ENCODE assay signal across 8 cellular contexts in the genomic region with DNA sequence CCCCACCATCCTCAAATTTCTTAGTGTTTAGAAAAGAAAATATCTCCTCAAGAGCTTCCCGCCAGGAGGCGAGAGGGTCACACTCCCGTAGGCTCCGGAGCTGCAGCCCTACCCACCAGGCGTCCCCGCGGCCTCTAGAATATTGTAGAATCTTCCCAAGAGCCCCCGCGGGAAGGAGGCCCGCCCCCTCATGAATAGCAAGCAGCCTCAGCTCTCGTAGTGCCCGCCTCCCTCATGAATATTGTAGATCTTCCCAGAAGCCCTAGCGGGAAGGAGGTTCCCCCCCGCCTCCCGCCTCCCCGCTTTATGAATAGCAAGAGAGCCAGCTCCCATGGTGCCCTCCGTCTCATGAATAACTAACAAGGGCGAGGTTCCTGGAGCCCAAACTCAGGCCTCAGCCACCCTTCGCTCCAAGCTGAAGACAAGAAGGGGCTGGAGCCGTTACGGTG. TPM values are rescaled to one million over a fixed set of nuclear protein-coding genes. Genes with fewer than 3 reads are reported as not detected.
DNase-seq lines count a peak whose midpoint lies in the region; ATAC-seq and TF ChIP-seq lines count a peak whose summit lies in the region.

A gene with protein sequence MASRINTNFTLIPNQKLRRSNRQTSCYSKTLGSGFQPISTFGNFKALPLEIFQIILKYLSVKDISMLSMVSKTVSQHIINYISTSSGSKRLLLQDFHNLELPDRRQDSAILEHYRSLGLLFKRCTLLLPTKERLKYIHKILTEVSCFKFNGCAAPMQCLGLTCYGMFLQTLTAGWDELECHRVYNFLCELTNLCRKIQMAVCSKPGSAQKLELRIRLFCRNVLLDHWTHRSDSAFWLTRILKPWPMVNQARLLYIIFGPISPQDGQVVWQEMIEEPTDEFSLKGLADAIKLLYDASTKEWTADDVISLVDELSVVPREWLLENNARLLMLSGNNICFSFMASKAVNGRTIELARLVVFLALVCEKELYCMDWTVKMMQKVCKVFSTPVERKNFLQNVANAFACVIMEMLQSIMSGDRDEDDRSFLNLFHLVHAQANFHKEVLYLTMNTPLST (minus strand): TSS at position 114 of the 449 bp plus-strand sequence. CDS start 4,378 bp downstream, outside the sequence.

- no peaks in the 10 kb centered on the region for H3K9me2 ChIP-seq in PC-3 (replicated peaks; ENCODE audit: low read length)

- peaks cover 4% of the 10 kb centered on the region for H3K27me3 Mint-ChIP-seq in activated CD8-positive, alpha-beta T cell treated with anti-CD3 and anti-CD28 coated beads, Interleukin-2, amount 10 ng/mL, durations not matched to agents 7 days and 5 days (ENCODE audit: low read depth)

- intact Hi-C loops in dorsolateral prefrontal cortex (cut with DNase I): no loop called here
- intact Hi-C loops in PC-3 (cut with micrococcal nuclease): no loop called here

- no peaks in the 10 kb centered on the region for H3K27me3 ChIP-seq in HUES6 (ENCODE audit: control insufficient read depth, insufficient read depth, low read length)
- no peaks in the 10 kb centered on the region for H3K27me3 ChIP-seq in dorsolateral prefrontal cortex
- H3K27me3 ChIP-seq in PC-3 (ENCODE audit: low read length): no peaks in the 10 kb centered on the region

- ATAC-seq in activated CD8-positive, alpha-beta T cell treated with anti-CD3 and anti-CD28 coated beads, Interleukin-2, amount 10 ng/mL, durations not matched to agents 7 days and 5 days: peak; percentile 99
- ATAC-seq in left lobe of liver (peak; percentile 99), PC-3 (no peak)

- peak within 1 kb of the TSS; percentile 83 for H3K27ac Mint-ChIP-seq in activated CD8-positive, alpha-beta T cell treated with anti-CD3 and anti-CD28 coated beads, Interleukin-2, amount 10 ng/mL, durations not matched to agents 7 days and 5 days

- no peaks in the 10 kb centered on the region for H3K36me3 Mint-ChIP-seq in activated CD8-positive, alpha-beta T cell treated with anti-CD3 and anti-CD28 coated beads, Interleukin-2, amount 10 ng/mL, durations not matched to agents 7 days and 5 days (ENCODE audit: low read depth)

- H4K20me1 ChIP-seq in PC-3 (ENCODE audit: low read length): no peaks in the 10 kb centered on the region

- no peaks in the 10 kb centered on the region for H3F3A ChIP-seq in PC-3 (ENCODE audit: low read length, unreplicated experiment)

- CTCF ChIA-PET in activated CD8-positive, alpha-beta T cell treated with anti-CD3 and anti-CD28 coated beads, Interleukin-2, amount 10 ng/mL, durations not matched to agents 7 days and 5 days (lab: Charles Lee): interaction anchor here (1.1 to 1.7 kb wide), 5 partner anchors 16 to 207 kb away, joined by 5 to 20 read pairs (median 5); a partner anchor contains a TSS
- CTCF ChIA-PET in PC-3 (lab: Charles Lee): no interaction called here

- H3K9me3 Mint-ChIP-seq in activated CD8-positive, alpha-beta T cell treated with anti-CD3 and anti-CD28 coated beads, Interleukin-2, amount 10 ng/mL, durations not matched to agents 7 days and 5 days (ENCODE audit: insufficient read depth): no peaks in the 10 kb centered on the region

- H3K27ac ChIP-seq in HUES6 (ENCODE audit: low read depth, low read length) (no peak within 1 kb of the TSS), dorsolateral prefrontal cortex (peak within 1 kb of the TSS in 56 of 59 donors; percentile 1 to 93 (median 76)), PC-3 (ENCODE audit: low read length) (no peak within 1 kb of the TSS)

- H3K4me3 ChIP-seq in HUES6 (ENCODE audit: low read depth, low read length): peak within 1 kb of the TSS; percentile 33
- H3K4me3 ChIP-seq in dorsolateral prefrontal cortex: peak within 1 kb of the TSS in 55 of 59 donors; percentile 4 to 59 (median 41)
- no peak within 1 kb of the TSS for H3K4me3 ChIP-seq in PC-3 (ENCODE audit: low read length)

- H3K36me3 ChIP-seq in HUES6 (ENCODE audit: control insufficient read depth, insufficient read depth, low read length): no peaks in the 10 kb centered on the region
- H3K36me3 ChIP-seq in PC-3 (ENCODE audit: low read depth, low read length): no peaks in the 10 kb centered on the region

- DNase-seq in AG08395 (ENCODE audit: low spot score) (peak; percentile 85), dorsolateral prefrontal cortex (peak; percentile 66 to 94 (median 87)), left lobe of liver (ENCODE audit: low spot score) (peak; percentile 92), PC-3 (no peak), NCI-H2107 treated with DMSO at 0.1 percent for 48 hours (lab: John Stamatoyannopoulos, UW; ENCODE audit: unreplicated experiment) (no peak)
- peak; percentile 91 for DNase-seq in activated CD8-positive, alpha-beta T cell treated with anti-CD3 and anti-CD28 coated beads, Interleukin-2, amount 10 ng/mL, durations not matched to agents 7 days and 5 days
- DNase-seq in stimulated activated CD4-positive, alpha-beta T cell treated with anti-CD3 and anti-CD28 coated beads, Interleukin-1b, Interleukin-23, amount 100 ng/mL, for 24 hours (ENCODE audit: low read depth in 4 of 4, low spot score in 1 of 4): peak; percentile 44 to 72 (median 59)

- H3K9me3 ChIP-seq in HUES6 (ENCODE audit: control insufficient read depth, insufficient read depth, low read depth, low read length) (no peaks in the 10 kb centered on the region), PC-3 (ENCODE audit: low read length) (no peaks in the 10 kb centered on the region)

- H3K4me3 Mint-ChIP-seq in activated CD8-positive, alpha-beta T cell treated with anti-CD3 and anti-CD28 coated beads, Interleukin-2, amount 10 ng/mL, durations not matched to agents 7 days and 5 days: peak within 1 kb of the TSS; percentile 77

- peaks cover 28% of the 10 kb centered on the region for H3K4me1 Mint-ChIP-seq in activated CD8-positive, alpha-beta T cell treated with anti-CD3 and anti-CD28 coated beads, Interleukin-2, amount 10 ng/mL, durations not matched to agents 7 days and 5 days (ENCODE audit: low read depth)

- POLR2A ChIA-PET in activated CD8-positive, alpha-beta T cell treated with anti-CD3 and anti-CD28 coated beads, Interleukin-2, amount 10 ng/mL, durations not matched to agents 7 days and 5 days (lab: Charles Lee): interaction anchor here (0.7 to 1.4 kb wide), 3 partner anchors 98 to 207 kb away, joined by 3 to 7 read pairs (median 3); a partner anchor contains a TSS
- POLR2A ChIA-PET in PC-3 (lab: Charles Lee; ENCODE audit: unreplicated experiment): no interaction called here

- H3K9ac ChIP-seq in HUES6 (ENCODE audit: low read length): peak within 1 kb of the TSS; percentile 46
- H3K9ac ChIP-seq in PC-3 (ENCODE audit: low read length): no peak within 1 kb of the TSS

- TF ChIP-seq CTCF in dorsolateral prefrontal cortex (IDR thresholded peaks at IDR 0.05 in 54 of 56, conservative IDR thresholded peaks at IDR 0.05 in 2 of 56; ENCODE audit: low read depth in 1 of 56, partially characterized antibody in 56 of 56) (peak in 25 of 56 donors; percentile 9 to 43 (median 20)), PC-3 (conservative IDR thresholded peaks at IDR 0.05; ENCODE audit: low read depth, low read length) (no peak)

- H3K79me2 ChIP-seq in PC-3 (ENCODE audit: low read length): no peaks in the 10 kb centered on the region

- no peak within 1 kb of the TSS for H2AFZ ChIP-seq in PC-3 (ENCODE audit: low read length)

- no TSS peak for BruUV-seq in PC-3 (replicated peaks; lab: Mats Ljungman, UMichigan)

- no peak within 1 kb of the TSS for H3K4me2 ChIP-seq in PC-3 (ENCODE audit: low read length)

- H3K4me1 ChIP-seq in HUES6 (ENCODE audit: control insufficient read depth, insufficient read depth, low read length) (0 out of 2 replicates have a peak, but pooled peaks cover 4% of the 10 kb centered on the region), PC-3 (ENCODE audit: insufficient read depth, low read length) (no peaks in the 10 kb centered on the region)

RNA-seq across cellular contexts. Expression of the gene that starts here (rescaled TPM):
- total RNA-seq in activated CD8-positive, alpha-beta T cell treated with anti-CD3 and anti-CD28 coated beads, Interleukin-2, amount 10 ng/mL, durations not matched to agents 7 days and 5 days: not detected
- total RNA-seq in dorsolateral prefrontal cortex (under 1 TPM in 10 of 120 experiments, not detected in 110; 0.14 to 0.39 (median 0.26) TPM), left lobe of liver (0.08 TPM), PC-3 (2014; rRNA removed) (not detected in 2 replicates)

Comparison
In these comparisons a context has a peak if more than half of its experiments do, and no peak if none do; other contexts are left out.
1. Peak in DNase-seq and ATAC-seq in activated CD8-positive, alpha-beta T cell treated with anti-CD3 and anti-CD28 coated beads, Interleukin-2, amount 10 ng/mL, durations not matched to agents 7 days and 5 days; RNA of the gene not detected or under 1 TPM.
2. Peak in DNase-seq, H3K4me3 ChIP-seq and H3K27ac ChIP-seq in dorsolateral prefrontal cortex; RNA of the gene not detected or under 1 TPM.
3. Peak in DNase-seq and ATAC-seq in left lobe of liver; RNA of the gene not detected or under 1 TPM.
4. DNase-seq: peak in AG08395 (single experiment) and stimulated activated CD4-positive, alpha-beta T cell treated with anti-CD3 and anti-CD28 coated beads, Interleukin-1b, Interleukin-23, amount 100 ng/mL, for 24 hours (4 of 4); none in PC-3 (single experiment) and NCI-H2107 treated with DMSO at 0.1 percent for 48 hours (single experiment).